Comparison of ENCODE assay signal across 27 cellular contexts in the genomic region with DNA sequence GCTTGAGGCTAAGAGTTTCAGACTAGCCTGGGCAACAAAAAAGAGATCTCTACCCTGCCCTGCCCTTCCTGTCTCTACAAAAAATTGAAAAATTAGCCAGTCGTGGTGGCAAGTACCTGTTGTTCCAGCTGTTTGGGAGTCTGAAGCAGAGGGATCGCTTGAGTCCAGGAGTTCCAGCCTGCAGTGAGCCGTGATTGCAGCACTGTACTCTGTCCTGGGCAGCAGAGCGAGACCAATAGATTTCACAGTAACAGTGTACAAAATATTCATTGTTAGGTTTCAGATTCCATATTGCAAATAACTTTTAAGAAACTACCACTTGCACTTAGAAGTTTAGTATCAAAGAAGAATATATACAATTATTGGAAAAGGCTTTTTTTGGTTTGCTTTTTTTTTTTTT.
"Had no signal": no experiment of that assay in that cellular context is flagged by ENCODE, and none has a peak within 500 bp of the region (broad histone marks: within the 10 kb centered on the region; RNA-seq: fewer than 3 reads in every experiment).

No MANE protein-coding gene starts in this region.

- DNase-seq: naive thymus-derived CD4-positive, alpha-beta T cell; natural killer cell; occipital lobe; pancreas; right cardiac atrium; spleen; stimulated activated CD4-positive, alpha-beta T cell treated with anti-CD3 and anti-CD28 coated beads, Interleukin-12 subunit alpha, Interleukin-12 subunit beta, amount 100 ng/mL, for 4 hours; stimulated activated CD4-positive, alpha-beta T cell treated with anti-CD3 and anti-CD28 coated beads, Interleukin-1b, Interleukin-23, amount 100 ng/mL, for 48 hours; stimulated activated CD4-positive, alpha-beta T cell treated with anti-CD3 and anti-CD28 coated beads, Interleukin-4, amount 100 ng/mL, for 1 hour; stimulated activated CD4-positive, alpha-beta T cell treated with anti-CD3 and anti-CD28 coated beads, Interleukin-4, amount 100 ng/mL, for 4 hours; stimulated activated CD8-positive, alpha-beta memory T cell treated with anti-CD3 and anti-CD28 coated beads, Interleukin-4, amount 100 ng/mL, for 48 hours; stimulated activated naive B cell treated with anti-CD40 and anti-IgM and Interleukin-4, amounts not matched to agents 10 μg/mL and 1 μg/mL and 100 μg/mL, for 72 hours; stimulated activated naive CD4-positive, alpha-beta T cell treated with Interleukin-2 at 50 U/mL for 16 hours; stomach; thyroid gland; upper lobe of left lung had no signal

- H3K9me3 Mint-ChIP-seq: naive thymus-derived CD4-positive, alpha-beta T cell; natural killer cell; neural progenitor cell; stimulated activated naive CD8-positive, alpha-beta T cell treated with anti-CD3 and anti-CD28 coated beads, Interleukin-15, Interleukin-2, amounts not matched to agents 100 ng/mL and 50 ng/mL, for 24 hours had no signal

- H2AFZ ChIP-seq: neural progenitor cell had no signal

- H3K9ac ChIP-seq: neural progenitor cell had no signal

- H3K27me3 Mint-ChIP-seq: naive thymus-derived CD4-positive, alpha-beta T cell; stimulated activated naive B cell treated with anti-CD40 and anti-IgM and Interleukin-4, amounts not matched to agents 10 μg/mL and 1 μg/mL and 100 μg/mL, for 72 hours; stimulated activated naive CD8-positive, alpha-beta T cell treated with anti-CD3 and anti-CD28 coated beads, Interleukin-15, Interleukin-2, amounts not matched to agents 100 ng/mL and 50 ng/mL, for 24 hours had no signal

- ATAC-seq: naive thymus-derived CD4-positive, alpha-beta T cell; natural killer cell; pancreas; right cardiac atrium; sciatic nerve; stimulated activated naive B cell treated with anti-CD40 and anti-IgM and Interleukin-4, amounts not matched to agents 10 μg/mL and 1 μg/mL and 100 μg/mL, for 72 hours had no signal

- H3K36me3 ChIP-seq: neural progenitor cell, pancreas, prostate gland, spleen, stomach, thoracic aorta, thyroid gland, tibial nerve, upper lobe of left lung, vagina had no signal

- H3K27me3 ChIP-seq: neural progenitor cell, pancreas, stomach, thyroid gland, tibial nerve, upper lobe of left lung, vagina had no signal

- H3K4me2 ChIP-seq: neural progenitor cell, smooth muscle cell had no signal

- H3K27ac Mint-ChIP-seq: naive thymus-derived CD4-positive, alpha-beta T cell; natural killer cell; nephron; neural progenitor cell; stimulated activated naive B cell treated with anti-CD40 and anti-IgM and Interleukin-4, amounts not matched to agents 10 μg/mL and 1 μg/mL and 100 μg/mL, for 72 hours; stimulated activated naive CD8-positive, alpha-beta T cell treated with anti-CD3 and anti-CD28 coated beads, Interleukin-15, Interleukin-2, amounts not matched to agents 100 ng/mL and 50 ng/mL, for 24 hours had no signal

- H3K4me1 Mint-ChIP-seq: naive thymus-derived CD4-positive, alpha-beta T cell; natural killer cell; nephron; neural progenitor cell had no signal

- H3K4me3 Mint-ChIP-seq: naive thymus-derived CD4-positive, alpha-beta T cell; natural killer cell; nephron; neural progenitor cell; stimulated activated naive B cell treated with anti-CD40 and anti-IgM and Interleukin-4, amounts not matched to agents 10 μg/mL and 1 μg/mL and 100 μg/mL, for 72 hours; stimulated activated naive CD8-positive, alpha-beta T cell treated with anti-CD3 and anti-CD28 coated beads, Interleukin-15, Interleukin-2, amounts not matched to agents 100 ng/mL and 50 ng/mL, for 24 hours had no signal

- H3K36me3 Mint-ChIP-seq: natural killer cell, neural progenitor cell had no signal

- H3K9me3 ChIP-seq: pancreas, prostate gland, stomach, thoracic aorta, thyroid gland, upper lobe of left lung, vagina had no signal

- H3K4me3 ChIP-seq: neural progenitor cell, pancreas, prostate gland, skin epidermis, smooth muscle cell, spleen, stomach, thoracic aorta, thyroid gland, tibial nerve, upper lobe of left lung, vagina had no signal

- H3K4me1 ChIP-seq: neural progenitor cell, pancreas, prostate gland, spleen, stomach, thyroid gland, tibial nerve, upper lobe of left lung, vagina had no signal

- FAIRE-seq: pancreas, urothelium cell line had no signal

- H3K27ac ChIP-seq: neural progenitor cell, pancreas, prostate gland, skin epidermis, spleen, stomach, thoracic aorta, thyroid gland, tibial nerve, upper lobe of left lung, vagina had no signal
